ENCODE assay signal across 8 cellular contexts in genomic region chr9:33287087-33287490, GRCh38. TPM values are rescaled to one million over a fixed set of nuclear protein-coding genes. Genes with fewer than 3 reads are reported as not detected.
DNase-seq lines count a peak whose midpoint lies in the region; ATAC-seq and TF ChIP-seq lines count a peak whose summit lies in the region.

No MANE protein-coding gene starts in this region.

- TF ChIP-seq CTCF in breast epithelium (IDR thresholded peaks at IDR 0.05): peak; percentile 51 to 65 (median 59)
- peak; percentile 29 to 70 for TF ChIP-seq CTCF in suprapubic skin (IDR thresholded peaks at IDR 0.05)

- peak; percentile 61 for ATAC-seq in left lobe of liver

- H3K4me3 ChIP-seq in breast epithelium (no peak overlapping the region), suprapubic skin (no peak overlapping the region)

- no peak for TF ChIP-seq POLR2A in breast epithelium (IDR thresholded peaks at IDR 0.05)
- no peak for TF ChIP-seq POLR2A in suprapubic skin (IDR thresholded peaks at IDR 0.05)

- H3K4me1 ChIP-seq in breast epithelium (peaks cover 0 to 6% of the 10 kb centered on the region in 2 donors), suprapubic skin (peaks cover 37% of the 10 kb centered on the region)

- intact Hi-C loops in breast epithelium (cut with DNase I; ENCODE audit: low total_unique reads): no loop called here

- 43% methylated on average over 4 of the region's 4 CpGs for WGBS in suprapubic skin

- DNase-seq in 8988T (peak; percentile 62), GM04504 (ENCODE audit: low read depth) (peak; percentile 43), NCI-H1436 treated with DMSO at 0.1 percent for 48 hours (lab: John Stamatoyannopoulos, UW) (peak; percentile 26), SW480 (ENCODE audit: low spot score) (peak; percentile 66), breast epithelium (ENCODE audit: low spot score in 2 of 2) (peak in 1 of 2 donors; percentile 30), left lobe of liver (ENCODE audit: low spot score) (no peak), suprapubic skin (ENCODE audit: low spot score in 2 of 2) (no peak), T-helper 9 cell (no peak)

- TF ChIP-seq EP300 in suprapubic skin (IDR thresholded peaks at IDR 0.05): no peak

- H3K27me3 ChIP-seq in breast epithelium (no peaks in the 10 kb centered on the region), suprapubic skin (no peaks in the 10 kb centered on the region)

- H3K9me3 ChIP-seq in breast epithelium: no peaks in the 10 kb centered on the region
- H3K9me3 ChIP-seq in suprapubic skin: no peaks in the 10 kb centered on the region

- peak overlapping the region in 1 of 2 donors; percentile 100 for H3K27ac ChIP-seq in breast epithelium
- H3K27ac ChIP-seq in suprapubic skin: peak overlapping the region; percentile 41

- H3K36me3 ChIP-seq in breast epithelium: no peaks in the 10 kb centered on the region
- H3K36me3 ChIP-seq in suprapubic skin: peaks cover 21% of the 10 kb centered on the region

RNA-seq across cellular contexts. Expression of gene NFX1, which starts 3.2 kb away (rescaled TPM):
- 10 to 100 TPM; 36.3 to 45.5 (median 38.3) TPM for total RNA-seq in breast epithelium
- 24.3 TPM for total RNA-seq in left lobe of liver
- 10 to 100 TPM; 42.0 to 91.4 (median 46.0) TPM for total RNA-seq in suprapubic skin

RNA-seq across cellular contexts. Expression of gene CHMP5, which starts 22.2 kb away (rescaled TPM):
- 10 to 100 TPM; 63.1 to 73.4 (median 65.5) TPM for total RNA-seq in breast epithelium
- total RNA-seq in left lobe of liver: 20.0 TPM
- total RNA-seq in suprapubic skin: 10 to 100 TPM; 43.7 to 60.3 (median 50.7) TPM

RNA-seq across cellular contexts. Expression of gene BAG1, which starts 22.6 kb away (rescaled TPM):
- total RNA-seq in breast epithelium (10 to 100 TPM; 34.7 to 54.7 (median 44.9) TPM), left lobe of liver (51.0 TPM), suprapubic skin (100 to 1,000 TPM in 1 of 4 donors, 10 to 100 TPM in 3; 63.6 to 140 (median 70.8) TPM)

RNA-seq across cellular contexts. Expression of gene SPINK4, which starts 47.1 kb away (rescaled TPM):
- total RNA-seq in breast epithelium (not detected), left lobe of liver (not detected), suprapubic skin (not detected)

Comparison
In these comparisons a context has a peak if more than half of its experiments do, and no peak if none do; other contexts are left out.
1. DNase-seq: peak in 8988T (single experiment), GM04504 (single experiment), NCI-H1436 treated with DMSO at 0.1 percent for 48 hours (single experiment) and SW480 (single experiment); none in left lobe of liver (single experiment), suprapubic skin (0 of 2) and T-helper 9 cell (single experiment).